In genomic region chr9:11549311-11549794, GRCh38 we compare ENCODE assay signal across 24 cellular contexts.
A peak's percentile ranks its signal among the peaks of the same experiment; 100 is the strongest.
DNase-seq lines count a peak whose midpoint lies in the region; ATAC-seq, FAIRE-seq and TF ChIP-seq lines count a peak whose summit lies in the region.
"Had no signal": no experiment of that assay in that cellular context is flagged by ENCODE, and none has a peak within 500 bp of the region (broad histone marks: within the 10 kb centered on the region; RNA-seq: fewer than 3 reads in every experiment).

No MANE protein-coding gene starts in this region.

- no peaks in the 10 kb centered on the region for H3K36me3 Mint-ChIP-seq in chondrocyte (ENCODE audit: low read depth)
- H3K36me3 Mint-ChIP-seq: CD4-positive, CD25-positive, alpha-beta regulatory T cell; CD8-positive, alpha-beta T cell had no signal

- no peaks in the 10 kb centered on the region for H3K9me3 ChIP-seq in kidney (ENCODE audit: control insufficient read depth in 1 of 2, low read length in 2 of 2)
- H3K9me3 ChIP-seq in upper lobe of right lung = no peaks in the 10 kb centered on the region
- H3K9me3 ChIP-seq: Caco-2, HAP-1 had no signal

- DNase-seq in chondrocyte (ENCODE audit: low spot score) (peak; percentile 51), kidney (peak; percentile 12), sciatic nerve (ENCODE audit: low spot score) (no peak), upper lobe of right lung (no peak), SHP77 treated with DMSO at 0.1 percent for 48 hours (lab: John Stamatoyannopoulos, UW) (no peak), NCI-H2227 treated with DMSO at 0.1 percent for 48 hours (lab: John Stamatoyannopoulos, UW) (no peak)
- DNase-seq: Caco-2; CD4-positive, CD25-positive, alpha-beta regulatory T cell; CD8-positive, alpha-beta T cell; DMS153; DND-41; GOT3; HFFc6 had no signal

- TF ChIP-seq POLR2A in GM18505 (IDR thresholded peaks at IDR 0.05; ENCODE audit: borderline replicate concordance, extremely low read depth, insufficient read depth, insufficient read length) = no peak

- TF ChIP-seq CTCF in chondrocyte (IDR thresholded peaks at IDR 0.05) (no peak), kidney (IDR thresholded peaks at IDR 0.05; ENCODE audit: borderline replicate concordance, extremely low read depth, insufficient read depth) (no peak), upper lobe of right lung (IDR thresholded peaks at IDR 0.05) (no peak)

- no peaks in the 10 kb centered on the region for H3K9me3 Mint-ChIP-seq in chondrocyte (ENCODE audit: low read depth)

- H3K27ac ChIP-seq in kidney (ENCODE audit: low read depth in 2 of 2, low read length in 2 of 2) (no peak overlapping the region), upper lobe of right lung (no peak overlapping the region)
- H3K27ac ChIP-seq: 22Rv1, BLaER1, C4-2B had no signal

- intact Hi-C loops in kidney (cut with DNase I) (no loop called here), sciatic nerve (cut with DNase I) (no loop called here), upper lobe of right lung (cut with DNase I) (no loop called here)

- H3K27me3 ChIP-seq in upper lobe of right lung = no peaks in the 10 kb centered on the region
- H3K27me3 ChIP-seq: BLaER1 had no signal

- no peak overlapping the region for H3K27ac Mint-ChIP-seq in chondrocyte (ENCODE audit: unreplicated experiment)
- H3K27ac Mint-ChIP-seq: B cell; CD4-positive, CD25-positive, alpha-beta regulatory T cell; CD8-positive, alpha-beta T cell; HFFc6 had no signal

- ATAC-seq in sciatic nerve = peak; percentile 46
- peak; percentile 43 for ATAC-seq in upper lobe of right lung
- no peak for ATAC-seq in GM18505 (IDR thresholded peaks at IDR 0.05; ENCODE audit: unreplicated experiment)
- ATAC-seq: CD8-positive, alpha-beta T cell had no signal

- H3K9ac ChIP-seq in kidney (ENCODE audit: low read length in 2 of 2) = no peak overlapping the region
- H3K9ac ChIP-seq: BLaER1 had no signal

- FAIRE-seq in kidney (lab: Jason Lieb, UNC) = no peak
- FAIRE-seq: A204.1, G401.6, GM12892, GM19239, H54 had no signal

- H3K4me1 Mint-ChIP-seq in chondrocyte (ENCODE audit: low read depth) = no peaks in the 10 kb centered on the region
- H3K4me1 Mint-ChIP-seq: B cell; CD4-positive, CD25-positive, alpha-beta regulatory T cell had no signal

- H3K4me3 ChIP-seq in kidney (ENCODE audit: low read length in 2 of 2) (no peak overlapping the region), upper lobe of right lung (no peak overlapping the region)
- H3K4me3 ChIP-seq: BLaER1, HAP-1 had no signal

- no peak overlapping the region for H3K4me3 Mint-ChIP-seq in chondrocyte (ENCODE audit: unreplicated experiment)
- H3K4me3 Mint-ChIP-seq: B cell; CD4-positive, CD25-positive, alpha-beta regulatory T cell; CD8-positive, alpha-beta T cell; HFFc6 had no signal

- H3K4me1 ChIP-seq in kidney (ENCODE audit: control insufficient read depth in 1 of 2, insufficient read depth in 1 of 2, low read depth in 1 of 2, low read length in 2 of 2) (no peaks in the 10 kb centered on the region), upper lobe of right lung (no peaks in the 10 kb centered on the region)
- H3K4me1 ChIP-seq: BLaER1, Caco-2, HAP-1 had no signal

- H3K36me3 ChIP-seq in kidney (ENCODE audit: control insufficient read depth in 1 of 2, insufficient read depth in 2 of 2, low read length in 2 of 2) (no peaks in the 10 kb centered on the region), upper lobe of right lung (no peaks in the 10 kb centered on the region)
- H3K36me3 ChIP-seq: BLaER1, HAP-1 had no signal

- H3K27me3 Mint-ChIP-seq in chondrocyte (ENCODE audit: low read depth) = no peaks in the 10 kb centered on the region
- H3K27me3 Mint-ChIP-seq: B cell; CD4-positive, CD25-positive, alpha-beta regulatory T cell had no signal

Comparison
In these comparisons a context has a peak if more than half of its experiments do, and no peak if none do; other contexts are left out.
1. DNase-seq: peak in chondrocyte (single experiment) and kidney (single experiment); none in sciatic nerve (single experiment), upper lobe of right lung (single experiment), SHP77 treated with DMSO at 0.1 percent for 48 hours (single experiment) and NCI-H2227 treated with DMSO at 0.1 percent for 48 hours (single experiment).